22 cellular contexts compared by ENCODE assay signal in genomic region chr1:145711213-145711651, GRCh38. TPM values are rescaled to one million over a fixed set of nuclear protein-coding genes. Genes with fewer than 3 reads are reported as not detected.
A peak's percentile ranks its signal among the peaks of the same experiment; 100 is the strongest.
DNase-seq lines count a peak whose midpoint lies in the region; ATAC-seq and TF ChIP-seq lines count a peak whose summit lies in the region.
"Had no signal": no experiment of that assay in that cellular context is flagged by ENCODE, and none has a peak within 500 bp of the region (broad histone marks: within the 10 kb centered on the region; RNA-seq: fewer than 3 reads in every experiment).

No MANE protein-coding gene starts in this region.

- intact Hi-C loops in left ventricle myocardium inferior (cut with micrococcal nuclease) = no loop called here

- H2AFZ ChIP-seq in hepatocyte (no peak overlapping the region), GM23338 (no peak overlapping the region)

- H3K4me3 ChIP-seq in hepatocyte = no peak overlapping the region
- no peak overlapping the region for H3K4me3 ChIP-seq in GM23338
- no peak overlapping the region for H3K4me3 ChIP-seq in left ventricle myocardium inferior
- H3K4me3 ChIP-seq: psoas muscle, suprapubic skin had no signal

- H3K36me3 ChIP-seq in hepatocyte (replicated peaks; ENCODE audit: insufficient read depth, low read depth) (no peaks in the 10 kb centered on the region), GM23338 (ENCODE audit: insufficient read depth) (no peaks in the 10 kb centered on the region), left ventricle myocardium inferior (no peaks in the 10 kb centered on the region)
- H3K36me3 ChIP-seq: suprapubic skin, WERI-Rb-1 had no signal

- TF ChIP-seq CTCF in hepatocyte (IDR thresholded peaks at IDR 0.05; ENCODE audit: poor library complexity) (no peak), GM23338 (conservative IDR thresholded peaks at IDR 0.05; ENCODE audit: low read depth in 2 of 2) (no peak), left ventricle myocardium inferior (IDR thresholded peaks at IDR 0.05; ENCODE audit: borderline replicate concordance) (no peak)

- H3K4me3 Mint-ChIP-seq in GM23338 = no peak overlapping the region
- H3K4me3 Mint-ChIP-seq: activated naive CD4-positive, alpha-beta T cell treated with anti-CD3 and anti-CD28 coated beads, Interleukin-2, amount 50 U/mL, for 24 hours; CD4-positive, alpha-beta T cell had no signal

- peaks cover 17% of the 10 kb centered on the region for H3K4me1 Mint-ChIP-seq in GM23338
- H3K4me1 Mint-ChIP-seq: activated naive CD4-positive, alpha-beta T cell treated with anti-CD3 and anti-CD28 coated beads, Interleukin-2, amount 50 U/mL, for 24 hours had no signal

- DNase-seq in A172 (ENCODE audit: low spot score) = peak; percentile 48
- DNase-seq in LoVo (ENCODE audit: low spot score) = peak; percentile 44
- DNase-seq in hepatocyte (ENCODE audit: low spot score) = peak; percentile 82
- DNase-seq in mucosa of gallbladder (ENCODE audit: low spot score) = peak; percentile 82
- DNase-seq in nucleus accumbens (lab: John Stamatoyannopoulos, UW) = no peak
- DNase-seq in GM23338 (ENCODE audit: low spot score) = no peak
- DNase-seq in left ventricle myocardium inferior = no peak
- DNase-seq in T1000 (lab: John Stamatoyannopoulos, UW) = no peak
- DNase-seq: activated CD4-positive, alpha-beta T cell treated with anti-CD3 and anti-CD28 coated beads, Interleukin-2, amount 50 U/mL, for 48 hours; activated T-cell treated with anti-CD3 and anti-CD28 coated beads, Interleukin-2, amount 50 U/mL, for 48 hours; CD4-positive, alpha-beta T cell; DND-41; foreskin fibroblast; GOT3; NCI-H1694; NCI-H446; NK-92 treated with Interleukin-12 subunit alpha and Interleukin-12 subunit beta, amount 100 ng/mL, for 24 hours; psoas muscle; stimulated activated CD4-positive, alpha-beta T cell treated with anti-CD3 and anti-CD28 coated beads, Interleukin-12 subunit alpha, Interleukin-12 subunit beta, amount 100 ng/mL, for 4 hours; WERI-Rb-1 had no signal

- peak overlapping the region; percentile 48 for H3K27ac ChIP-seq in hepatocyte
- no peak overlapping the region for H3K27ac ChIP-seq in GM23338 (ENCODE audit: low read depth)
- no peak overlapping the region for H3K27ac ChIP-seq in left ventricle myocardium inferior (replicated peaks)
- H3K27ac ChIP-seq: psoas muscle, suprapubic skin, WERI-Rb-1 had no signal

- no peak for ATAC-seq in GM23338

- H3K79me2 ChIP-seq in hepatocyte = no peaks in the 10 kb centered on the region
- no peaks in the 10 kb centered on the region for H3K79me2 ChIP-seq in GM23338 (replicated peaks; ENCODE audit: insufficient read depth)

- WGBS in hepatocyte (ENCODE audit: low lambda C conversion rate, missing lambda C conversion rate) = 27% methylated on average over 3 of the region's 3 CpGs

- peaks cover 7% of the 10 kb centered on the region for H3K27me3 Mint-ChIP-seq in GM23338 (ENCODE audit: insufficient read depth, low read depth, poor library complexity)
- H3K27me3 Mint-ChIP-seq: activated naive CD4-positive, alpha-beta T cell treated with anti-CD3 and anti-CD28 coated beads, Interleukin-2, amount 50 U/mL, for 24 hours; CD4-positive, alpha-beta T cell had no signal

- H3K4me1 ChIP-seq in hepatocyte (ENCODE audit: insufficient read depth) (peaks cover 30% of the 10 kb centered on the region), GM23338 (ENCODE audit: insufficient read depth) (no peaks in the 10 kb centered on the region), left ventricle myocardium inferior (peaks cover 15% of the 10 kb centered on the region)
- H3K4me1 ChIP-seq: psoas muscle, suprapubic skin had no signal

- H4K20me1 ChIP-seq in hepatocyte (ENCODE audit: insufficient read depth, poor library complexity, severe bottlenecking) (no peaks in the 10 kb centered on the region), GM23338 (replicated peaks; ENCODE audit: insufficient read depth) (no peaks in the 10 kb centered on the region)

- H3K9me3 ChIP-seq in hepatocyte (ENCODE audit: low read depth) (no peaks in the 10 kb centered on the region), left ventricle myocardium inferior (replicated peaks) (no peaks in the 10 kb centered on the region)
- H3K9me3 ChIP-seq: psoas muscle, suprapubic skin had no signal

- H3F3A ChIP-seq in GM23338 (replicated peaks; ENCODE audit: low read depth) = no peaks in the 10 kb centered on the region

- H3K27me3 ChIP-seq in hepatocyte = no peaks in the 10 kb centered on the region
- H3K27me3 ChIP-seq in GM23338 (ENCODE audit: insufficient read depth) = no peaks in the 10 kb centered on the region
- no peaks in the 10 kb centered on the region for H3K27me3 ChIP-seq in left ventricle myocardium inferior (ENCODE audit: low read depth)
- H3K27me3 ChIP-seq: suprapubic skin had no signal

- H3K36me3 Mint-ChIP-seq in GM23338 (ENCODE audit: low read depth) = no peaks in the 10 kb centered on the region
- H3K36me3 Mint-ChIP-seq: activated naive CD4-positive, alpha-beta T cell treated with anti-CD3 and anti-CD28 coated beads, Interleukin-2, amount 50 U/mL, for 24 hours had no signal

- H3K27ac Mint-ChIP-seq in GM23338 = no peak overlapping the region
- H3K27ac Mint-ChIP-seq: activated naive CD4-positive, alpha-beta T cell treated with anti-CD3 and anti-CD28 coated beads, Interleukin-2, amount 50 U/mL, for 24 hours; CD4-positive, alpha-beta T cell had no signal

- H3K9me2 ChIP-seq in hepatocyte (replicated peaks; ENCODE audit: insufficient read depth) (no peaks in the 10 kb centered on the region), GM23338 (ENCODE audit: insufficient read depth) (no peaks in the 10 kb centered on the region)

- peak overlapping the region; percentile 25 for H3K4me2 ChIP-seq in hepatocyte
- no peak overlapping the region for H3K4me2 ChIP-seq in GM23338

- H3K9me3 Mint-ChIP-seq in GM23338 = no peaks in the 10 kb centered on the region
- H3K9me3 Mint-ChIP-seq: activated naive CD4-positive, alpha-beta T cell treated with anti-CD3 and anti-CD28 coated beads, Interleukin-2, amount 50 U/mL, for 24 hours; CD4-positive, alpha-beta T cell had no signal

TF ChIP-seq in GM23338, 12 proteins besides CTCF, POLR2A, EP300 and RAD21 (continues in another document):
- TF ChIP-seq ETS1 (IDR thresholded peaks at IDR 0.05) = no peak

RNA-seq across cellular contexts. Expression of gene PDZK1, which starts 4.1 kb away (rescaled TPM):
- 2.0 and 2.2 TPM in 2 replicates for total RNA-seq in A172 (2014; rRNA removed; shearing (Covaris generic))
- 44.9 and 50.5 TPM in 2 replicates for total RNA-seq in hepatocyte
- 30.4 and 44.1 TPM in 2 replicates for polyA plus RNA-seq in hepatocyte
- total RNA-seq in mucosa of gallbladder = 111 TPM
- not detected in 2 replicates for total RNA-seq in GM23338 (2014; rRNA removed; shearing (Covaris generic))
- 0.49 and 0.73 TPM in 2 replicates for polyA plus RNA-seq in GM23338 (2016; fragmentation: Nextera tagmentation; extraction: Ambion mirVana)
- total RNA-seq in left ventricle myocardium inferior = 0.16 TPM
- total RNA-seq: CD4-positive, alpha-beta T cell had no signal

RNA-seq across cellular contexts. Expression of gene CD160, which starts 8.1 kb away (rescaled TPM):
- not detected in 2 replicates for total RNA-seq in A172 (2014; rRNA removed; shearing (Covaris generic))
- not detected in 2 replicates for total RNA-seq in hepatocyte
- not detected in 2 replicates for polyA plus RNA-seq in hepatocyte
- total RNA-seq in mucosa of gallbladder = 0.17 TPM
- not detected in 2 replicates for total RNA-seq in GM23338 (2014; rRNA removed; shearing (Covaris generic))
- 0.06 TPM in 1 of 2 replicates, not detected in the other for polyA plus RNA-seq in GM23338 (2016; fragmentation: Nextera tagmentation; extraction: Ambion mirVana)
- not detected for total RNA-seq in left ventricle myocardium inferior
- total RNA-seq: CD4-positive, alpha-beta T cell; psoas muscle; suprapubic skin had no signal

Comparison
In these comparisons a context has a peak if more than half of its experiments do, and no peak if none do; other contexts are left out.
1. DNase-seq: peak in A172 (single experiment), LoVo (single experiment), hepatocyte (single experiment) and mucosa of gallbladder (single experiment); none in nucleus accumbens (0 of 56), GM23338 (single experiment), left ventricle myocardium inferior (single experiment) and T1000 (single experiment).
2. RNA of gene PDZK1, which starts 4.1 kb away (total RNA-seq): 111 TPM in mucosa of gallbladder (single experiment) and 44.9 to 50.5 TPM in hepatocyte; 2.0 to 2.2 TPM in A172, 0.16 TPM in left ventricle myocardium inferior (single experiment) and not detected in GM23338; every median in the first group is over 10 times any median in the second.